In the genomic region with DNA sequence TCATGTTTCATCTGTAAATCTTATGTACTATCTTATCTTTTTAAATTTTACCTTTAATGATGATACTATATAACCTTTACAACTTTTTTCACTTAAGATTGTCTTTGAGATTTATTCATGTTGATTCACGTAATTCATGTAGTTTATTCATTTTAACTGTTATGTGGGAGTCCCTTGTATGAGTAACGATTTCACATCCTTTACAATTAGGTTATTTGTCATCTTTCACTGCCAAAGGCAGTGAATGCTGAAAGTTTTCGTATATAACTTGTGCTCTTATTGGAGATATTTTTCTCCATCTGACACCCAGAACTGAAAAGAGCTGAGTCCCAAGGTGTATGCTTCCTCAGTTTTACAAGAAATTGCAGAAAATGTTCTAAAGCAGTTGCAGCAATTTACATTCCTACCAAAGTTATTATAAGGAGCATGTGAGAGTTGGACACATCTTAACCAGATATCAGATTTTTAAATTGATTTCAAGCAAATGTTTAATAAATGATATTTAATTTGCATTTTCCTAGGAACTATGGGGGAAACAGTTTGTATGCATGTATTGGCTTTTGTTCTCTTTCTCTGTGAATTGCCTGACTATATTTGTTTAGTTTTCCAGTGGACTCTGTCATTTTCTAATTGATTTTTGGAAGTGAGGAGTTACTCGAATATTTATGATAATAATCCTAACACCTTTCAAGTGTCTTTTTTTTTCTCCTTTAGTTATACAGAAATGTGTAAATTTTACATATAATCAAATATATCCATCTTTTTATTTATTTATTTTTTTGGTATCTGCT, we compare ENCODE assay signal across 1 cellular context.
A peak's percentile ranks its signal among the peaks of the same experiment; 100 is the strongest.
TF ChIP-seq lines count a peak whose summit lies in the region.

No MANE protein-coding gene starts in this region.

TF ChIP-seq in liver, 16 proteins besides CTCF, POLR2A, EP300 and RAD21 (continued from another document):
- TF ChIP-seq EGR1 (IDR thresholded peaks at IDR 0.05; ENCODE audit: low read depth in 2 of 2) = peak in 1 of 2 donors; percentile 39
- no peak for TF ChIP-seq NR2F2 (IDR thresholded peaks at IDR 0.05)
- peak; percentile 61 to 77 for TF ChIP-seq HNF4A (conservative IDR thresholded peaks at IDR 0.05)
- peak; percentile 42 for TF ChIP-seq HNF4G (IDR thresholded peaks at IDR 0.05)
- no peak for TF ChIP-seq SP1 (IDR thresholded peaks at IDR 0.05)
- TF ChIP-seq, protein P1, sequence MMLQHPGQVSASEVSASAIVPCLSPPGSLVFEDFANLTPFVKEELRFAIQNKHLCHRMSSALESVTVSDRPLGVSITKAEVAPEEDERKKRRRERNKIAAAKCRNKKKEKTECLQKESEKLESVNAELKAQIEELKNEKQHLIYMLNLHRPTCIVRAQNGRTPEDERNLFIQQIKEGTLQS (IDR thresholded peaks at IDR 0.05) = no peak
- peak in 1 of 2 donors; percentile 35 for TF ChIP-seq JUND (IDR thresholded peaks at IDR 0.05)
- TF ChIP-seq, protein P2, sequence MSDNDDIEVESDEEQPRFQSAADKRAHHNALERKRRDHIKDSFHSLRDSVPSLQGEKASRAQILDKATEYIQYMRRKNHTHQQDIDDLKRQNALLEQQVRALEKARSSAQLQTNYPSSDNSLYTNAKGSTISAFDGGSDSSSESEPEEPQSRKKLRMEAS (IDR thresholded peaks at IDR 0.05) = no peak
- TF ChIP-seq YY1 (IDR thresholded peaks at IDR 0.05) = peak; percentile 47
- TF ChIP-seq TAF1 (conservative IDR thresholded peaks at IDR 0.05) = no peak
- no peak for TF ChIP-seq FOXA2 (IDR thresholded peaks at IDR 0.05)
- TF ChIP-seq, protein P3, sequence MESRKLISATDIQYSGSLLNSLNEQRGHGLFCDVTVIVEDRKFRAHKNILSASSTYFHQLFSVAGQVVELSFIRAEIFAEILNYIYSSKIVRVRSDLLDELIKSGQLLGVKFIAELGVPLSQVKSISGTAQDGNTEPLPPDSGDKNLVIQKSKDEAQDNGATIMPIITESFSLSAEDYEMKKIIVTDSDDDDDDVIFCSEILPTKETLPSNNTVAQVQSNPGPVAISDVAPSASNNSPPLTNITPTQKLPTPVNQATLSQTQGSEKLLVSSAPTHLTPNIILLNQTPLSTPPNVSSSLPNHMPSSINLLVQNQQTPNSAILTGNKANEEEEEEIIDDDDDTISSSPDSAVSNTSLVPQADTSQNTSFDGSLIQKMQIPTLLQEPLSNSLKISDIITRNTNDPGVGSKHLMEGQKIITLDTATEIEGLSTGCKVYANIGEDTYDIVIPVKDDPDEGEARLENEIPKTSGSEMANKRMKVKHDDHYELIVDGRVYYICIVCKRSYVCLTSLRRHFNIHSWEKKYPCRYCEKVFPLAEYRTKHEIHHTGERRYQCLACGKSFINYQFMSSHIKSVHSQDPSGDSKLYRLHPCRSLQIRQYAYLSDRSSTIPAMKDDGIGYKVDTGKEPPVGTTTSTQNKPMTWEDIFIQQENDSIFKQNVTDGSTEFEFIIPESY (IDR thresholded peaks at IDR 0.05) = no peak
